In the genomic region with DNA sequence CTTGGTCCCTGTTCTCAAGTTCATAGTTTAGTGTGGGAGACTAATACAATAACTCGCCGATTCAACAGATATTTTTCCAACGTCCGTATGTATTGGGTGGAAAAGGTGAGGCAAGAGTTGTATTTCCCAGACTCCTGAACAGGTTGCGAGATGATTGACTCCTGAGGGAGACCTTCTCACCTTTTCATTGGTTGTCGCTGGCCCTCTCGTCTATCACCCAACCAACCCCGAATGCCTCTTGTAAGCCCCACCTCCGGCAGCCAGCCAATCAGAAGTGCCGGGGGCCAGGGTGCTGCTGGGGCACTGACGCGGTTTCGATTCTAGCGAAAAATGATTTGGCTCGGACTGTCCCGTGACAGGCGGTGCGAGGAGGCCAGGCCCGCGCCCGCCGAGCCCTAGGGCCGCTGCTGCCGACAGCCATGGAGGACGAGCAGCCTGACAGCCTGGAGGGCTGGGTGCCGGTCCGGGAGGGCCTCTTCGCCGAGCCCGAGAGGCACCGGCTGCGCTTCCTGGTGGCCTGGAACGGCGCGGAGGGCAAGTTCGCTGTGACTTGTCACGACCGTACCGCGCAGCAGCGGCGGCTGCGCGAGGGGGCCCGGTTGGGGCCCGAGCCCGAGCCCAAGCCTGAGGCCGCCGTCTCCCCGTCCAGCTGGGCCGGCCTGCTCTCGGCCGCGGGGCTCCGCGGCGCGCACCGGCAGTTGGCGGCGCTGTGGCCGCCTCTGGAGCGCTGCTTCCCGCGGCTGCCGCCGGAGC, we compare ENCODE assay signal across 8 cellular contexts. TPM values are rescaled to one million over a fixed set of nuclear protein-coding genes. Genes with fewer than 3 reads are reported as not detected.
DNase-seq lines count a peak whose midpoint lies in the region; ATAC-seq and TF ChIP-seq lines count a peak whose summit lies in the region.

A gene with protein sequence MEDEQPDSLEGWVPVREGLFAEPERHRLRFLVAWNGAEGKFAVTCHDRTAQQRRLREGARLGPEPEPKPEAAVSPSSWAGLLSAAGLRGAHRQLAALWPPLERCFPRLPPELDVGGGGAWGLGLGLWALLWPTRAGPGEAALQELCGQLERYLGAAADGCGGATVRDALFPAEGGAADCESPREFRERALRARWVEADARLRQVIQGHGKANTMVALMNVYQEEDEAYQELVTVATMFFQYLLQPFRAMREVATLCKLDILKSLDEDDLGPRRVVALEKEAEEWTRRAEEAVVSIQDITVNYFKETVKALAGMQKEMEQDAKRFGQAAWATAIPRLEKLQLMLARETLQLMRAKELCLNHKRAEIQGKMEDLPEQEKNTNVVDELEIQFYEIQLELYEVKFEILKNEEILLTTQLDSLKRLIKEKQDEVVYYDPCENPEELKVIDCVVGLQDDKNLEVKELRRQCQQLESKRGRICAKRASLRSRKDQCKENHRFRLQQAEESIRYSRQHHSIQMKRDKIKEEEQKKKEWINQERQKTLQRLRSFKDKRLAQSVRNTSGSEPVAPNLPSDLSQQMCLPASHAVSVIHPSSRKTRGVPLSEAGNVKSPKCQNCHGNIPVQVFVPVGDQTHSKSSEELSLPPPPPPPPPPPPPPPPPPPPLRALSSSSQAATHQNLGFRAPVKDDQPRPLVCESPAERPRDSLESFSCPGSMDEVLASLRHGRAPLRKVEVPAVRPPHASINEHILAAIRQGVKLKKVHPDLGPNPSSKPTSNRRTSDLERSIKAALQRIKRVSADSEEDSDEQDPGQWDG (plus strand): TSS at position 321 of the 753 bp plus-strand sequence. CDS start 99 bp downstream, at position 420.

- TF ChIP-seq POLR2A in GM19099 (IDR thresholded peaks at IDR 0.05; ENCODE audit: extremely low read depth, insufficient read length, low read depth), result peak; percentile 89

- peak within 1 kb of the TSS; percentile 100 for H3K4me3 ChIP-seq in kidney epithelial cell (ENCODE audit: low read depth, low read length)

- H3K4me1 Mint-ChIP-seq in chondrocyte (ENCODE audit: low read depth), result peaks cover 42% of the 10 kb centered on the region

- peak; percentile 65 for TF ChIP-seq CTCF in chondrocyte (IDR thresholded peaks at IDR 0.05)
- TF ChIP-seq CTCF in kidney epithelial cell (IDR thresholded peaks at IDR 0.05; ENCODE audit: insufficient read depth, low read length, poor library complexity, severe bottlenecking), result no peak

- no peaks in the 10 kb centered on the region for H3K36me3 ChIP-seq in kidney epithelial cell (ENCODE audit: control insufficient read depth, insufficient read depth, low read length)

- H3K36me3 Mint-ChIP-seq in chondrocyte (ENCODE audit: low read depth), result peaks cover 6% of the 10 kb centered on the region

- H3K27ac Mint-ChIP-seq in chondrocyte (ENCODE audit: unreplicated experiment), result peak within 1 kb of the TSS; percentile 86

- no peaks in the 10 kb centered on the region for H3K27me3 ChIP-seq in kidney epithelial cell (ENCODE audit: control insufficient read depth, insufficient read depth, low read length)

- no peaks in the 10 kb centered on the region for H3K9me3 Mint-ChIP-seq in chondrocyte (ENCODE audit: low read depth)

- peak; percentile 83 for ATAC-seq in HG03432 (IDR thresholded peaks at IDR 0.05; ENCODE audit: unreplicated experiment)

- no peaks in the 10 kb centered on the region for H3K27me3 Mint-ChIP-seq in chondrocyte (ENCODE audit: low read depth)

- peak within 1 kb of the TSS; percentile 77 for H3K4me3 Mint-ChIP-seq in chondrocyte (ENCODE audit: unreplicated experiment)

- peak; percentile 99 for DNase-seq in Ammon's horn (ENCODE audit: low spot score)
- peak; percentile 98 for DNase-seq in NCI-H460 (ENCODE audit: extremely low read depth, low read depth)
- DNase-seq in activated CD4-positive, alpha-beta T cell treated with anti-CD3 and anti-CD28 coated beads for 1 hour, result peak; percentile 89
- peak; percentile 99 for DNase-seq in chondrocyte (ENCODE audit: low spot score)
- DNase-seq in kidney epithelial cell (ENCODE audit: low read depth), result peak; percentile 97
- peak; percentile 91 to 92 for DNase-seq in stimulated activated CD4-positive, alpha-beta T cell treated with anti-CD3 and anti-CD28 coated beads, Interleukin-15, amount 100 ng/mL, for 48 hours (ENCODE audit: low read depth in 2 of 2)

RNA-seq across cellular contexts. Expression of the gene that starts here (rescaled TPM):
- 4.0 and 4.4 TPM in 2 replicates for total RNA-seq in NCI-H460 (2014; rRNA removed; shearing (Covaris generic))
- polyA plus RNA-seq in NCI-H460 (2014; cell fraction: nucleus; rRNA removed), result 2.4 and 2.7 TPM in 2 replicates
- total RNA-seq in chondrocyte (6.4 to 10.0 TPM (median 9.1 TPM) in 3 replicates), kidney epithelial cell (5.4 and 6.6 TPM in 2 replicates)

Comparison
In these comparisons a context has a peak if more than half of its experiments do, and no peak if none do; other contexts are left out.
1. Peak in every context shown above with its lines: DNase-seq, ATAC-seq and H3K4me3 ChIP-seq.